8 cellular contexts compared by ENCODE assay signal in genomic region chr21:14675774-14676530, GRCh38.
DNase-seq lines count a peak whose midpoint lies in the region; ATAC-seq, FAIRE-seq and TF ChIP-seq lines count a peak whose summit lies in the region.

No MANE protein-coding gene starts in this region.

- no peak overlapping the region for H3K9ac ChIP-seq in PC-3 (ENCODE audit: low read length)

- no peaks in the 10 kb centered on the region for H3K36me3 Mint-ChIP-seq in memory B cell

- ATAC-seq in GM18499 (IDR thresholded peaks at IDR 0.05; ENCODE audit: insufficient read depth, unreplicated experiment) (peak; percentile 41), HG02588 (IDR thresholded peaks at IDR 0.05; ENCODE audit: unreplicated experiment) (peak; percentile 81), PC-3 (no peak), memory B cell (ENCODE audit: low read depth) (peak; percentile 83), GM21786 (IDR thresholded peaks at IDR 0.05; ENCODE audit: unreplicated experiment) (no peak)

- no peak overlapping the region for H3K4me3 ChIP-seq in PC-3 (ENCODE audit: low read length)

- H3K27me3 ChIP-seq in PC-3 (ENCODE audit: low read length), result peaks cover 3% of the 10 kb centered on the region; the same call in 1 of the 2 replicates

- no peaks in the 10 kb centered on the region for H3K27me3 Mint-ChIP-seq in memory B cell

- intact Hi-C loops in PC-3 (cut with micrococcal nuclease), result no loop called here

- peak overlapping the region; percentile 68 for H3K4me3 Mint-ChIP-seq in memory B cell

- DNase-seq in PC-3 (no peak), memory B cell (ENCODE audit: low spot score in 2 of 2) (peak in 1 of 2 donors; percentile 17), iPS-NIHi7 (ENCODE audit: extremely low spot score) (no peak), H54 (ENCODE audit: insufficient read length, low spot score) (no peak), frontal cortex (ENCODE audit: low spot score in 2 of 2) (no peak)

- peak overlapping the region; percentile 89 for H3K27ac Mint-ChIP-seq in memory B cell

- H2AFZ ChIP-seq in PC-3 (ENCODE audit: low read length), result peak overlapping the region; percentile 37

- no peaks in the 10 kb centered on the region for H3K4me1 ChIP-seq in PC-3 (ENCODE audit: insufficient read depth, low read length)

- BruUV-seq in PC-3 (replicated peaks; lab: Mats Ljungman, UMichigan), result no TSS peak

- no peaks in the 10 kb centered on the region for H4K20me1 ChIP-seq in PC-3 (ENCODE audit: low read length)

- no peaks in the 10 kb centered on the region for H3F3A ChIP-seq in PC-3 (ENCODE audit: low read length, unreplicated experiment)

- H3K36me3 ChIP-seq in PC-3 (ENCODE audit: low read depth, low read length), result no peaks in the 10 kb centered on the region

- POLR2A ChIA-PET in PC-3 (lab: Charles Lee; ENCODE audit: unreplicated experiment), result no interaction called here

- TF ChIP-seq CTCF in PC-3 (conservative IDR thresholded peaks at IDR 0.05; ENCODE audit: low read depth, low read length), result no peak

- no peaks in the 10 kb centered on the region for H3K79me2 ChIP-seq in PC-3 (ENCODE audit: low read length)

- no peaks in the 10 kb centered on the region for H3K9me3 ChIP-seq in PC-3 (ENCODE audit: low read length)

- TF ChIP-seq POLR2A in H54 (IDR thresholded peaks at IDR 0.05; ENCODE audit: low read depth, low read length), result no peak

- peaks cover 4% of the 10 kb centered on the region for H3K9me3 Mint-ChIP-seq in memory B cell

- CTCF ChIA-PET in PC-3 (lab: Charles Lee), result no interaction called here

- H3K27ac ChIP-seq in PC-3 (ENCODE audit: low read length), result no peak overlapping the region

- peaks cover 49% of the 10 kb centered on the region for H3K4me1 Mint-ChIP-seq in memory B cell

- FAIRE-seq in H54 (lab: Jason Lieb, UNC) (no peak), frontal cortex (lab: Jason Lieb, UNC) (no peak)

- H3K9me2 ChIP-seq in PC-3 (replicated peaks; ENCODE audit: low read length), result no peaks in the 10 kb centered on the region

- peak overlapping the region; percentile 5; the same call in 1 of the 2 replicates for H3K4me2 ChIP-seq in PC-3 (ENCODE audit: low read length)

Comparison
In these comparisons a context has a peak if more than half of its experiments do, and no peak if none do; other contexts are left out.
1. ATAC-seq: peak in GM18499 (single experiment), HG02588 (single experiment) and memory B cell (single experiment); none in PC-3 (single experiment) and GM21786 (single experiment).